In genomic region chr22:26970809-26971394, GRCh38 we compare ENCODE assay signal across 1 cellular context.
TF ChIP-seq lines count a peak whose summit lies in the region.

No MANE protein-coding gene starts in this region.

TF ChIP-seq in K562, 482 proteins besides CTCF, POLR2A, EP300 and RAD21 (continued from another document and continues in another):
- TF ChIP-seq USF2 (CRISPR knock-in tag; IDR thresholded peaks at IDR 0.05) (peak; percentile 90), ETV5 (CRISPR knock-in tag; IDR thresholded peaks at IDR 0.05; ENCODE audit: low read depth) (no peak), ZNF778 (CRISPR knock-in tag; IDR thresholded peaks at IDR 0.05) (no peak), SMC3 (conservative IDR thresholded peaks at IDR 0.05; ENCODE audit: insufficient read depth, low read depth, low read length) (no peak), IRF2 (CRISPR knock-in tag; IDR thresholded peaks at IDR 0.05) (no peak), CCAR2 (IDR thresholded peaks at IDR 0.05; ENCODE audit: low read depth, low read length) (no peak), RBM25 (IDR thresholded peaks at IDR 0.05; ENCODE audit: low read depth, low read length, severe bottlenecking) (peak; percentile 47), HDAC2 (IDR thresholded peaks at IDR 0.05) (no peak), SMAD4 (CRISPR knock-in tag; conservative IDR thresholded peaks at IDR 0.05) (no peak), POU5F1 (IDR thresholded peaks at IDR 0.05; ENCODE audit: borderline replicate concordance, low read depth, low read length, partially characterized antibody) (no peak), SAFB2 (IDR thresholded peaks at IDR 0.05; ENCODE audit: borderline replicate concordance, low read depth, low read length, severe bottlenecking) (no peak), CAMTA2 (CRISPR knock-in tag; conservative IDR thresholded peaks at IDR 0.05) (no peak), SIX5 (IDR thresholded peaks at IDR 0.05; ENCODE audit: borderline replicate concordance in 1 of 2, insufficient read depth in 1 of 2, low read depth in 1 of 2, low read length in 2 of 2) (peak in 1 of 2 experiments; percentile 20; a peak in 1 of 4 replicates), SIRT6 (IDR thresholded peaks at IDR 0.05; ENCODE audit: low read depth, low read length) (no peak), TFE3 (CRISPR knock-in tag; IDR thresholded peaks at IDR 0.05) (no peak), ID3 (CRISPR knock-in tag; IDR thresholded peaks at IDR 0.05) (no peak), ID3 (tag; IDR thresholded peaks at IDR 0.05) (no peak), SETDB1 (IDR thresholded peaks at IDR 0.05; ENCODE audit: low read length) (no peak), ZFX (CRISPR knock-in tag; IDR thresholded peaks at IDR 0.05) (no peak), RFX5 (IDR thresholded peaks at IDR 0.05; ENCODE audit: low read depth, low read length) (no peak), CBFA2T3 (IDR thresholded peaks at IDR 0.05) (no peak), UBTF (IDR thresholded peaks at IDR 0.05; ENCODE audit: borderline replicate concordance in 1 of 2, low read depth in 2 of 2, low read length in 2 of 2) (no peak), AFF1 (IDR thresholded peaks at IDR 0.05; ENCODE audit: low read depth in 1 of 2, partially characterized antibody in 2 of 2) (no peak), HCFC1 (IDR thresholded peaks at IDR 0.05; ENCODE audit: low read depth, low read length) (peak; percentile 72), SIN3B (IDR thresholded peaks at IDR 0.05; ENCODE audit: low read depth) (no peak), USF1 (CRISPR knock-in tag; IDR thresholded peaks at IDR 0.05) (peak; percentile 66), PML (IDR thresholded peaks at IDR 0.05; ENCODE audit: low read length) (no peak), HOMEZ (CRISPR knock-in tag; IDR thresholded peaks at IDR 0.05) (no peak), XRCC3 (IDR thresholded peaks at IDR 0.05) (no peak), PCBP1 (IDR thresholded peaks at IDR 0.05; ENCODE audit: low read depth, low read length, poor library complexity, severe bottlenecking) (no peak), YY1 (IDR thresholded peaks at IDR 0.05; ENCODE audit: borderline replicate concordance in 1 of 3, control insufficient read depth in 1 of 3, extremely low read depth in 1 of 3, insufficient read depth in 3 of 3, insufficient read length in 1 of 3, insufficient replicate concordance in 2 of 3, low read depth in 1 of 3, low read length in 2 of 3) (no peak), HMGN3 (IDR thresholded peaks at IDR 0.05; ENCODE audit: borderline replicate concordance, extremely low read depth, insufficient read length, low read depth, low read length) (no peak), ARNT (IDR thresholded peaks at IDR 0.05) (no peak), DPF2 (IDR thresholded peaks at IDR 0.05) (no peak), NFYB (IDR thresholded peaks at IDR 0.05; ENCODE audit: extremely low read depth, insufficient read length) (peak; percentile 94), RBM34 (IDR thresholded peaks at IDR 0.05; ENCODE audit: borderline replicate concordance, insufficient read depth, low read length) (no peak), HNRNPH1 (optimal IDR thresholded peaks at IDR 0.05; ENCODE audit: low read depth, low read length) (no peak), CBFB (CRISPR knock-in tag; IDR thresholded peaks at IDR 0.05) (no peak), RB1 (IDR thresholded peaks at IDR 0.05; ENCODE audit: low read depth) (no peak), AFF4 (CRISPR knock-in tag; IDR thresholded peaks at IDR 0.05) (no peak), ZBTB7A (IDR thresholded peaks at IDR 0.05; ENCODE audit: borderline replicate concordance, control insufficient read depth, low read depth, low read length) (no peak), MEF2A (IDR thresholded peaks at IDR 0.05; ENCODE audit: control insufficient read depth, low read depth, low read length) (no peak), ZNF253 (CRISPR knock-in tag; conservative IDR thresholded peaks at IDR 0.05) (no peak), ZC3H4 (CRISPR knock-in tag; IDR thresholded peaks at IDR 0.05; ENCODE audit: borderline replicate concordance) (no peak), CLOCK (CRISPR knock-in tag; IDR thresholded peaks at IDR 0.05; ENCODE audit: borderline replicate concordance) (no peak), NFIC (IDR thresholded peaks at IDR 0.05) (no peak), NR1H2 (CRISPR knock-in tag; IDR thresholded peaks at IDR 0.05) (no peak), DDX20 (tag; IDR thresholded peaks at IDR 0.05; ENCODE audit: low read depth) (no peak)
